ENCODE assay signal across 9 cellular contexts in genomic region chr3:48715179-48715800, GRCh38. TPM values are rescaled to one million over a fixed set of nuclear protein-coding genes. Genes with fewer than 3 reads are reported as not detected.
A peak's percentile ranks its signal among the peaks of the same experiment; 100 is the strongest.
DNase-seq lines count a peak whose midpoint lies in the region; ATAC-seq and TF ChIP-seq lines count a peak whose summit lies in the region.
"Had no signal": no experiment of that assay in that cellular context is flagged by ENCODE, and none has a peak within 500 bp of the region (broad histone marks: within the 10 kb centered on the region; RNA-seq: fewer than 3 reads in every experiment).

No MANE protein-coding gene starts in this region.

- in situ Hi-C loops in mammary epithelial cell (cut with MboI; ENCODE audit: low sequenced_read_pairs in 2 of 2) = no loop called here

- no peaks in the 10 kb centered on the region for H4K20me1 ChIP-seq in mammary epithelial cell (ENCODE audit: insufficient read depth, low read length)

- H3K4me1 ChIP-seq in BE2C (no peaks in the 10 kb centered on the region), mammary epithelial cell (ENCODE audit: insufficient read depth, low read length) (peaks cover 34% of the 10 kb centered on the region)

- intact Hi-C loops in mammary epithelial cell (cut with micrococcal nuclease) = loop anchor here (10.0 kb wide), 1 partner anchor 200 kb away; the partner anchor contains the start of gene ARIH2

- H3K4me2 ChIP-seq in mammary epithelial cell (ENCODE audit: insufficient read depth, low read depth, low read length) = peak overlapping the region; percentile 84

- CTCF ChIA-PET in mammary epithelial cell (lab: Charles Lee; ENCODE audit: low non-redundant PET) = no interaction called here

- H3K9ac ChIP-seq in mammary epithelial cell (ENCODE audit: insufficient read depth, low read length) = peak overlapping the region; percentile 99

- DNase-seq in BE2C (peak; percentile 20), mammary epithelial cell (peak; percentile 72), mesothelial cell of epicardium (ENCODE audit: low spot score in 2 of 2, unreplicated experiment in 2 of 2) (no peak), inferior parietal cortex (ENCODE audit: extremely low spot score) (no peak), amygdala (lab: John Stamatoyannopoulos, UW) (no peak)
- no peak for DNase-seq in Jurkat, Clone E6-1 (ENCODE audit: low read depth, low spot score)

- dilution Hi-C loops in mammary epithelial cell (cut with HindIII; ENCODE audit: low sequenced_read_pairs) = no loop called here

- no peaks in the 10 kb centered on the region for H3K27me3 ChIP-seq in BE2C
- H3K27me3 ChIP-seq in mammary epithelial cell (ENCODE audit: insufficient read depth, low read length) = no peaks in the 10 kb centered on the region
- H3K27me3 ChIP-seq: neutrophil had no signal

- H3K36me3 Mint-ChIP-seq in mesothelial cell of epicardium = peaks cover 22% of the 10 kb centered on the region

- peak overlapping the region; percentile 94 for H3K27ac ChIP-seq in mammary epithelial cell (ENCODE audit: insufficient read depth, low read depth, low read length)

- H3K4me3 ChIP-seq in BE2C (ENCODE audit: low read depth, low read length) (peak overlapping the region; percentile 96), mammary epithelial cell (replicated peaks in 1 of 3; ENCODE audit: insufficient read depth in 1 of 3, low read depth in 2 of 3, low read length in 3 of 3) (peak overlapping the region; percentile 68 to 93 (median 76))
- peak overlapping the region; percentile 72 for H3K4me3 ChIP-seq in Jurkat, Clone E6-1 (ENCODE audit: low read length)

- no peaks in the 10 kb centered on the region for H3K9me3 Mint-ChIP-seq in mesothelial cell of epicardium

- H3K4me1 Mint-ChIP-seq in mesothelial cell of epicardium = peaks cover 40% of the 10 kb centered on the region

- peak overlapping the region; percentile 97 for H3K4me3 Mint-ChIP-seq in mesothelial cell of epicardium

- peaks cover 65% of the 10 kb centered on the region for H3K79me2 ChIP-seq in mammary epithelial cell (ENCODE audit: insufficient read depth, low read length)

- H3K27me3 Mint-ChIP-seq in mesothelial cell of epicardium (ENCODE audit: low read depth) = no peaks in the 10 kb centered on the region

- TF ChIP-seq CTCF in BE2C (IDR thresholded peaks at IDR 0.05; ENCODE audit: low read depth, low read length) (no peak), mammary epithelial cell (conservative IDR thresholded peaks at IDR 0.05 in 1 of 2, IDR thresholded peaks at IDR 0.05 in 1 of 2; ENCODE audit: extremely low read depth in 1 of 2, insufficient read depth in 1 of 2, low read depth in 1 of 2, low read length in 2 of 2) (no peak), mesothelial cell of epicardium (IDR thresholded peaks at IDR 0.05; ENCODE audit: unreplicated experiment) (no peak)

- H3K9me3 ChIP-seq in BE2C (no peaks in the 10 kb centered on the region), mammary epithelial cell (replicated peaks; ENCODE audit: insufficient read depth, low read length) (no peaks in the 10 kb centered on the region)
- H3K9me3 ChIP-seq: neutrophil had no signal

- no peak for ATAC-seq in GM18909 (IDR thresholded peaks at IDR 0.05; ENCODE audit: poor library complexity, unreplicated experiment)
- ATAC-seq in GM18498 (IDR thresholded peaks at IDR 0.05; ENCODE audit: unreplicated experiment) = no peak

- H3K36me3 ChIP-seq in BE2C = peaks cover 40% of the 10 kb centered on the region
- H3K36me3 ChIP-seq in mammary epithelial cell (ENCODE audit: insufficient read depth, low read length) = peaks cover 7% of the 10 kb centered on the region

- BruUV-seq in mammary epithelial cell (replicated peaks; lab: Mats Ljungman, UMichigan) = no TSS peak

- H2AFZ ChIP-seq in mammary epithelial cell (ENCODE audit: low read depth, low read length) = no peak overlapping the region

- peak overlapping the region; percentile 100 for H3K27ac Mint-ChIP-seq in mesothelial cell of epicardium

RNA-seq across cellular contexts. Expression of gene IP6K2, which starts 1.7 kb away (rescaled TPM):
- 102 TPM for polyA plus RNA-seq in BE2C (2012; ENCODE audit: insufficient read depth, insufficient read length, low read depth)
- 185 TPM for polyA plus RNA-seq in Jurkat, Clone E6-1 (2012; ENCODE audit: insufficient read depth, insufficient read length)
- 10 to 100 TPM; 62.7 to 95.8 TPM for total RNA-seq in mammary epithelial cell
- 94.7 TPM for polyA plus RNA-seq in mammary epithelial cell
- polyA minus RNA-seq in mammary epithelial cell = 33.8 TPM
- 207 to 212 TPM (median 209 TPM) in 3 replicates for total RNA-seq in mesothelial cell of epicardium

RNA-seq across cellular contexts. Expression of gene NCKIPSD, which starts 29.6 kb away (rescaled TPM):
- 28.5 TPM for polyA plus RNA-seq in BE2C (2012; ENCODE audit: insufficient read depth, insufficient read length, low read depth)
- polyA plus RNA-seq in Jurkat, Clone E6-1 (2012; ENCODE audit: insufficient read depth, insufficient read length) = 34.8 TPM
- total RNA-seq in mammary epithelial cell (10 to 100 TPM; 14.8 to 21.1 TPM), mesothelial cell of epicardium (30.7 to 33.5 TPM (median 31.9 TPM) in 3 replicates)
- 23.8 TPM for polyA plus RNA-seq in mammary epithelial cell
- polyA minus RNA-seq in mammary epithelial cell = 14.0 TPM

RNA-seq across cellular contexts. Expression of gene CELSR3, which starts 52.6 kb away (rescaled TPM):
- polyA plus RNA-seq in BE2C (2012; ENCODE audit: insufficient read depth, insufficient read length, low read depth) = 50.3 TPM
- 12.6 TPM for polyA plus RNA-seq in Jurkat, Clone E6-1 (2012; ENCODE audit: insufficient read depth, insufficient read length)
- 1 to 10 TPM; 1.7 to 2.2 TPM for total RNA-seq in mammary epithelial cell
- 0.51 TPM for polyA plus RNA-seq in mammary epithelial cell
- polyA minus RNA-seq in mammary epithelial cell = 1.8 TPM
- total RNA-seq in mesothelial cell of epicardium = 5.0 to 5.6 TPM (median 5.2 TPM) in 3 replicates

Comparison
In these comparisons a context has a peak if more than half of its experiments do, and no peak if none do; other contexts are left out.
1. DNase-seq: peak in BE2C (single experiment) and mammary epithelial cell (single experiment); none in Jurkat, Clone E6-1 (single experiment), mesothelial cell of epicardium (0 of 2), inferior parietal cortex (single experiment) and amygdala (0 of 56).
2. Peak in every context shown above with its lines, with median percentiles within 50 percentile points of each other: H3K4me3 ChIP-seq.